10 cellular contexts compared by ENCODE assay signal in the genomic region with DNA sequence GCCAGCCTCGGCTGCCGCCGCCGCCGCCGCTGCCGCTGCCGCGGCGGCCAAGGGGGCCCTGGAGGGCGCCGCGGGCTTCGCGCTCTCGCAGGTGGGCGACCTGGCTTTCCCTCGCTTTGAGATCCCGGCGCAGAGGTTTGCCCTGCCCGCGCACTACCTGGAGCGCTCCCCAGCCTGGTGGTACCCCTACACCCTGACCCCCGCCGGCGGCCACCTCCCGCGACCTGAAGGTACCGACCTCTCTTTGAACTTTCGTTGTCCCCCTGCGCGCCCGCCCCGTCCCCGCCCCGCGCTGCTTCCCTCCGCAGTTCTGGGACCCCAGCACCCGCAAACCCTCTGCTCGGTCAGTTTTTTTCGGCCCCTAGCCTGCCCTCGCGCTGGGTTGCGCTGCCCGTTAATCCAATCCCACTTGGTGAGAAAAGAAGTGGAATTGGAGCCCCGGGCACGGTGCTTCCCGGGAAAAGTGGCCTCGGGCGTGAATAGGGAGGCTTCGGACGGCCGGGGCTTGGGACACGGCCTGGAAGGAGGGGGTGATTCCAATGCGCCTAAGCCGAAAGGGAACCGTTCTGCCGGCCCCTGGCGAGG. TPM values are rescaled to one million over a fixed set of nuclear protein-coding genes. Genes with fewer than 3 reads are reported as not detected.
DNase-seq lines count a peak whose midpoint lies in the region; ATAC-seq and TF ChIP-seq lines count a peak whose summit lies in the region.
"Had no signal": no experiment of that assay in that cellular context is flagged by ENCODE, and none has a peak within 500 bp of the region (broad histone marks: within the 10 kb centered on the region; RNA-seq: fewer than 3 reads in every experiment).

No MANE protein-coding gene starts in this region.

- CTCF ChIA-PET in activated naive CD4-positive, alpha-beta T cell treated with anti-CD3 and anti-CD28 coated beads, Interleukin-2, amount 10 ng/mL, durations not matched to agents 7 days and 5 days (lab: Charles Lee) = interaction anchor here (0.6 kb wide), 1 partner anchor 14 kb away, joined by 3 read pairs; no protein-coding TSS in a partner anchor
- CTCF ChIA-PET in WTC11 (lab: Charles Lee) = interaction anchor here (1.1 to 1.2 kb wide), 2 partner anchors 15 to 18 kb away, joined by 5 read pairs; a partner anchor contains a TSS

- peak overlapping the region; percentile 37 for H3K4me3 Mint-ChIP-seq in activated naive CD4-positive, alpha-beta T cell treated with anti-CD3 and anti-CD28 coated beads, Interleukin-2, amount 10 ng/mL, durations not matched to agents 7 days and 5 days
- H3K4me3 Mint-ChIP-seq in WTC11 = peak overlapping the region; percentile 80

- DNase-seq in activated naive CD4-positive, alpha-beta T cell treated with anti-CD3 and anti-CD28 coated beads, Interleukin-2, amount 10 ng/mL, durations not matched to agents 7 days and 5 days = no peak
- no peak for DNase-seq in activated naive CD4-positive, alpha-beta T cell treated with Interleukin-2 at 50 U/mL for 16 hours
- DNase-seq in WTC11 (ENCODE audit: low spot score) (peak; percentile 51), lower lobe of right lung (no peak), tibial nerve (ENCODE audit: low spot score in 2 of 2) (no peak)

- H3K27ac ChIP-seq in lower lobe of right lung (no peak overlapping the region), thymus (ENCODE audit: low read depth) (no peak overlapping the region), tibial nerve (no peak overlapping the region)

- H3K36me3 ChIP-seq in lower lobe of right lung (no peaks in the 10 kb centered on the region), thymus (ENCODE audit: control insufficient read depth, insufficient read depth) (no peaks in the 10 kb centered on the region), tibial nerve (no peaks in the 10 kb centered on the region)

- 3% methylated on average over 59 of the region's 59 CpGs for WGBS in thymus
- 2% methylated on average over 38 to 53 of the region's 59 CpGs for WGBS in tibial nerve, 2 donors

- peaks cover 3% of the 10 kb centered on the region for H3K36me3 Mint-ChIP-seq in activated naive CD4-positive, alpha-beta T cell treated with anti-CD3 and anti-CD28 coated beads, Interleukin-2, amount 10 ng/mL, durations not matched to agents 7 days and 5 days
- H3K36me3 Mint-ChIP-seq in WTC11 = no peaks in the 10 kb centered on the region

- H3K4me3 ChIP-seq in lower lobe of right lung = peak overlapping the region; percentile 53
- peak overlapping the region; percentile 41 for H3K4me3 ChIP-seq in thymus (ENCODE audit: low read length)
- H3K4me3 ChIP-seq in tibial nerve = peak overlapping the region in 2 of 4 donors; percentile 15 to 49

- H3K27ac Mint-ChIP-seq in activated naive CD4-positive, alpha-beta T cell treated with anti-CD3 and anti-CD28 coated beads, Interleukin-2, amount 10 ng/mL, durations not matched to agents 7 days and 5 days = peak overlapping the region; percentile 68
- H3K27ac Mint-ChIP-seq in WTC11 = no peak overlapping the region

- peaks cover 50% of the 10 kb centered on the region for H3K4me1 Mint-ChIP-seq in activated naive CD4-positive, alpha-beta T cell treated with anti-CD3 and anti-CD28 coated beads, Interleukin-2, amount 10 ng/mL, durations not matched to agents 7 days and 5 days
- peaks cover 49% of the 10 kb centered on the region for H3K4me1 Mint-ChIP-seq in WTC11

- peaks cover 61% of the 10 kb centered on the region for H3K4me1 ChIP-seq in lower lobe of right lung
- peaks cover 6% of the 10 kb centered on the region for H3K4me1 ChIP-seq in thymus (ENCODE audit: control insufficient read depth, insufficient read depth, low read length)
- H3K4me1 ChIP-seq in tibial nerve = peaks cover 0 to 74% (median 41%) of the 10 kb centered on the region in 4 donors

- intact Hi-C loops in lower lobe of right lung (cut with DNase I) = no loop called here

- no peak for TF ChIP-seq EP300 in tibial nerve (IDR thresholded peaks at IDR 0.05)

- POLR2A ChIA-PET in WTC11 (lab: Charles Lee) = interaction anchor here (0.7 to 1.8 kb wide), 3 partner anchors 13 to 1226 kb away, joined by 3 to 4 read pairs (median 3); no protein-coding TSS in a partner anchor

- peaks cover 100% of the 10 kb centered on the region for H3K27me3 ChIP-seq in lower lobe of right lung (ENCODE audit: low read depth)
- H3K27me3 ChIP-seq in thymus (ENCODE audit: control insufficient read depth, insufficient read depth) = peaks cover 91% of the 10 kb centered on the region
- H3K27me3 ChIP-seq in tibial nerve = peaks cover 10 to 98% of the 10 kb centered on the region in 2 donors

- no peaks in the 10 kb centered on the region for H3K9me3 Mint-ChIP-seq in activated naive CD4-positive, alpha-beta T cell treated with anti-CD3 and anti-CD28 coated beads, Interleukin-2, amount 10 ng/mL, durations not matched to agents 7 days and 5 days
- no peaks in the 10 kb centered on the region for H3K9me3 Mint-ChIP-seq in WTC11

- ATAC-seq in WTC11 = no peak
- ATAC-seq in lower lobe of right lung = no peak
- ATAC-seq in HG03354 (IDR thresholded peaks at IDR 0.05; ENCODE audit: poor library complexity, severe bottlenecking, unreplicated experiment) = no peak
- ATAC-seq in HG02870 (IDR thresholded peaks at IDR 0.05; ENCODE audit: unreplicated experiment) = no peak

- no peak for TF ChIP-seq POLR2A in tibial nerve (IDR thresholded peaks at IDR 0.05)

- H3K9me3 ChIP-seq in lower lobe of right lung (no peaks in the 10 kb centered on the region), thymus (ENCODE audit: control insufficient read depth) (no peaks in the 10 kb centered on the region), tibial nerve (no peaks in the 10 kb centered on the region)

- peaks cover 99% of the 10 kb centered on the region for H3K27me3 Mint-ChIP-seq in activated naive CD4-positive, alpha-beta T cell treated with anti-CD3 and anti-CD28 coated beads, Interleukin-2, amount 10 ng/mL, durations not matched to agents 7 days and 5 days
- peaks cover 97% of the 10 kb centered on the region for H3K27me3 Mint-ChIP-seq in WTC11 (ENCODE audit: low read depth)

- no peak for TF ChIP-seq CTCF in WTC11 (IDR thresholded peaks at IDR 0.05)
- no peak for TF ChIP-seq CTCF in lower lobe of right lung (IDR thresholded peaks at IDR 0.05)
- no peak for TF ChIP-seq CTCF in tibial nerve (IDR thresholded peaks at IDR 0.05)

TF ChIP-seq in WTC11, 78 proteins besides CTCF, POLR2A, EP300 and RAD21 (continues in another document):
- TF ChIP-seq MYBL2 (CRISPR knock-in tag; IDR thresholded peaks at IDR 0.05) (no peak), HMGA2 (CRISPR knock-in tag; IDR thresholded peaks at IDR 0.05) (no peak), ZNF263 (CRISPR knock-in tag; IDR thresholded peaks at IDR 0.05; ENCODE audit: low read depth) (no peak), IRF2 (CRISPR knock-in tag; IDR thresholded peaks at IDR 0.05; ENCODE audit: borderline replicate concordance, low read depth) (no peak), CREM (CRISPR knock-in tag; IDR thresholded peaks at IDR 0.05) (no peak), ZNF423 (CRISPR knock-in tag; IDR thresholded peaks at IDR 0.05) (no peak), NR2C2 (CRISPR knock-in tag; IDR thresholded peaks at IDR 0.05) (no peak), SMAD4 (CRISPR knock-in tag; IDR thresholded peaks at IDR 0.05) (no peak), GTF2I (CRISPR knock-in tag; conservative IDR thresholded peaks at IDR 0.05) (no peak)
- TF ChIP-seq, protein P1, sequence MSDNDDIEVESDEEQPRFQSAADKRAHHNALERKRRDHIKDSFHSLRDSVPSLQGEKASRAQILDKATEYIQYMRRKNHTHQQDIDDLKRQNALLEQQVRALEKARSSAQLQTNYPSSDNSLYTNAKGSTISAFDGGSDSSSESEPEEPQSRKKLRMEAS (CRISPR knock-in tag; IDR thresholded peaks at IDR 0.05) = no peak
- TF ChIP-seq, protein P2, sequence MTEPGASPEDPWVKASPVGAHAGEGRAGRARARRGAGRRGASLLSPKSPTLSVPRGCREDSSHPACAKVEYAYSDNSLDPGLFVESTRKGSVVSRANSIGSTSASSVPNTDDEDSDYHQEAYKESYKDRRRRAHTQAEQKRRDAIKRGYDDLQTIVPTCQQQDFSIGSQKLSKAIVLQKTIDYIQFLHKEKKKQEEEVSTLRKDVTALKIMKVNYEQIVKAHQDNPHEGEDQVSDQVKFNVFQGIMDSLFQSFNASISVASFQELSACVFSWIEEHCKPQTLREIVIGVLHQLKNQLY (CRISPR knock-in tag; IDR thresholded peaks at IDR 0.05) = no peak
- TF ChIP-seq, protein P3, sequence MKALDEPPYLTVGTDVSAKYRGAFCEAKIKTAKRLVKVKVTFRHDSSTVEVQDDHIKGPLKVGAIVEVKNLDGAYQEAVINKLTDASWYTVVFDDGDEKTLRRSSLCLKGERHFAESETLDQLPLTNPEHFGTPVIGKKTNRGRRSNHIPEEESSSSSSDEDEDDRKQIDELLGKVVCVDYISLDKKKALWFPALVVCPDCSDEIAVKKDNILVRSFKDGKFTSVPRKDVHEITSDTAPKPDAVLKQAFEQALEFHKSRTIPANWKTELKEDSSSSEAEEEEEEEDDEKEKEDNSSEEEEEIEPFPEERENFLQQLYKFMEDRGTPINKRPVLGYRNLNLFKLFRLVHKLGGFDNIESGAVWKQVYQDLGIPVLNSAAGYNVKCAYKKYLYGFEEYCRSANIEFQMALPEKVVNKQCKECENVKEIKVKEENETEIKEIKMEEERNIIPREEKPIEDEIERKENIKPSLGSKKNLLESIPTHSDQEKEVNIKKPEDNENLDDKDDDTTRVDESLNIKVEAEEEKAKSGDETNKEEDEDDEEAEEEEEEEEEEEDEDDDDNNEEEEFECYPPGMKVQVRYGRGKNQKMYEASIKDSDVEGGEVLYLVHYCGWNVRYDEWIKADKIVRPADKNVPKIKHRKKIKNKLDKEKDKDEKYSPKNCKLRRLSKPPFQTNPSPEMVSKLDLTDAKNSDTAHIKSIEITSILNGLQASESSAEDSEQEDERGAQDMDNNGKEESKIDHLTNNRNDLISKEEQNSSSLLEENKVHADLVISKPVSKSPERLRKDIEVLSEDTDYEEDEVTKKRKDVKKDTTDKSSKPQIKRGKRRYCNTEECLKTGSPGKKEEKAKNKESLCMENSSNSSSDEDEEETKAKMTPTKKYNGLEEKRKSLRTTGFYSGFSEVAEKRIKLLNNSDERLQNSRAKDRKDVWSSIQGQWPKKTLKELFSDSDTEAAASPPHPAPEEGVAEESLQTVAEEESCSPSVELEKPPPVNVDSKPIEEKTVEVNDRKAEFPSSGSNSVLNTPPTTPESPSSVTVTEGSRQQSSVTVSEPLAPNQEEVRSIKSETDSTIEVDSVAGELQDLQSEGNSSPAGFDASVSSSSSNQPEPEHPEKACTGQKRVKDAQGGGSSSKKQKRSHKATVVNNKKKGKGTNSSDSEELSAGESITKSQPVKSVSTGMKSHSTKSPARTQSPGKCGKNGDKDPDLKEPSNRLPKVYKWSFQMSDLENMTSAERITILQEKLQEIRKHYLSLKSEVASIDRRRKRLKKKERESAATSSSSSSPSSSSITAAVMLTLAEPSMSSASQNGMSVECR (CRISPR knock-in tag; IDR thresholded peaks at IDR 0.05; ENCODE audit: borderline replicate concordance) = no peak

RNA-seq across cellular contexts. Expression of a gene that starts 0.5 kb away (rescaled TPM):
- total RNA-seq in WTC11 (2021) (0.23 TPM in 1 of 3 replicates, not detected in the others), lower lobe of right lung (not detected), tibial nerve (not detected)
- not detected for polyA plus RNA-seq in thymus
- total RNA-seq: myocyte had no signal

RNA-seq across cellular contexts. Expression of a gene that starts 11.6 kb away (rescaled TPM):
- total RNA-seq in WTC11 (2021) (0.59 to 1.7 TPM (median 1.4 TPM) in 3 replicates), lower lobe of right lung (not detected), tibial nerve (not detected)
- 0.25 TPM for polyA plus RNA-seq in thymus
- total RNA-seq: myocyte, SK-MEL-5 had no signal

RNA-seq across cellular contexts. Expression of a gene that starts 17.9 kb away (rescaled TPM):
- total RNA-seq in WTC11 (2021) = 180 to 192 TPM (median 186 TPM) in 3 replicates
- 67.3 TPM for total RNA-seq in lower lobe of right lung
- polyA plus RNA-seq in thymus = 76.6 TPM
- total RNA-seq in tibial nerve = 100 to 1,000 TPM in 1 of 4 donors, 10 to 100 TPM in 3; 68.1 to 100 (median 73.4) TPM
